Comparison of ENCODE assay signal across 2 cellular contexts in the genomic region with DNA sequence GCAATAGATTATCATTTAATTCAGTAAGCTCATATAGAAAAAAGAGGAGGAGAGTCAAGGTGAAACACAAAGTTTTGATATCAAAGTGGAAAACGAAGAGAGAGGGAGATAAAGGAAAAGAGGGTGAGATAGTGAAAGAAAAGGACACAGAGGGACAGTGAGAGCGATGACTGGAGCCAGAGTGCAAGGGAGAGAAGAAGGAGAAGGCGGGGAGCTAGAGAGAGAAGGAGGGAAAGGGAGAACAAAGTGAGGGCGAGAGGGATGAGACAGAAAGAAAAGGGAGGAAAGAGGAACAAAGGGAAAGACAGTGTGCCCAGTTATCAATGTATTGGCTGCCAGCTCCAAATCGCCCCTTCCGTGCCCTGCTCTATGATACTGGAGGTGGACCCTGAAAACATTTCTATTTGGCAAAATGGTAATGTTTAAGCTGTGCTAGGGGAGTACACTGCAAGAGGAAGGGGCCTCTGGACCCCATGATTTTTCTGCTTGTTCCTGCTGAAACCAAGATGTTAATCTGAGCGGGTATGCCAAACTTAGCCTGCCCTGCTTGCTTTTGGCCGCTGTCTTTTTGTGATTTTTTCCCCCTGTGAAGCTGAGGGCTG.
TF ChIP-seq lines count a peak whose summit lies in the region.

No MANE protein-coding gene starts in this region.

TF ChIP-seq in HEK293, 187 proteins besides CTCF, POLR2A, EP300 and RAD21:
- no peak for TF ChIP-seq SP2 (tag by site-specific recombination; IDR thresholded peaks at IDR 0.05)
- TF ChIP-seq ZNF366 (tag by site-specific recombination; conservative IDR thresholded peaks at IDR 0.05), result peak; percentile 53
- no peak for TF ChIP-seq ZNF138 (tag by site-specific recombination; IDR thresholded peaks at IDR 0.05; ENCODE audit: borderline replicate concordance)
- TF ChIP-seq ZNF223 (tag by site-specific recombination; IDR thresholded peaks at IDR 0.05), result no peak
- TF ChIP-seq ZNF112 (tag by site-specific recombination; IDR thresholded peaks at IDR 0.05), result no peak
- TF ChIP-seq ZNF341 (tag by site-specific recombination; IDR thresholded peaks at IDR 0.05; ENCODE audit: low read depth), result no peak
- TF ChIP-seq ZNF768 (tag by site-specific recombination; IDR thresholded peaks at IDR 0.05), result no peak
- TF ChIP-seq ZNF221 (tag by site-specific recombination; IDR thresholded peaks at IDR 0.05; ENCODE audit: borderline replicate concordance), result no peak
- TF ChIP-seq ZNF654 (tag by site-specific recombination; IDR thresholded peaks at IDR 0.05; ENCODE audit: low read depth), result no peak
- TF ChIP-seq, protein P1, sequence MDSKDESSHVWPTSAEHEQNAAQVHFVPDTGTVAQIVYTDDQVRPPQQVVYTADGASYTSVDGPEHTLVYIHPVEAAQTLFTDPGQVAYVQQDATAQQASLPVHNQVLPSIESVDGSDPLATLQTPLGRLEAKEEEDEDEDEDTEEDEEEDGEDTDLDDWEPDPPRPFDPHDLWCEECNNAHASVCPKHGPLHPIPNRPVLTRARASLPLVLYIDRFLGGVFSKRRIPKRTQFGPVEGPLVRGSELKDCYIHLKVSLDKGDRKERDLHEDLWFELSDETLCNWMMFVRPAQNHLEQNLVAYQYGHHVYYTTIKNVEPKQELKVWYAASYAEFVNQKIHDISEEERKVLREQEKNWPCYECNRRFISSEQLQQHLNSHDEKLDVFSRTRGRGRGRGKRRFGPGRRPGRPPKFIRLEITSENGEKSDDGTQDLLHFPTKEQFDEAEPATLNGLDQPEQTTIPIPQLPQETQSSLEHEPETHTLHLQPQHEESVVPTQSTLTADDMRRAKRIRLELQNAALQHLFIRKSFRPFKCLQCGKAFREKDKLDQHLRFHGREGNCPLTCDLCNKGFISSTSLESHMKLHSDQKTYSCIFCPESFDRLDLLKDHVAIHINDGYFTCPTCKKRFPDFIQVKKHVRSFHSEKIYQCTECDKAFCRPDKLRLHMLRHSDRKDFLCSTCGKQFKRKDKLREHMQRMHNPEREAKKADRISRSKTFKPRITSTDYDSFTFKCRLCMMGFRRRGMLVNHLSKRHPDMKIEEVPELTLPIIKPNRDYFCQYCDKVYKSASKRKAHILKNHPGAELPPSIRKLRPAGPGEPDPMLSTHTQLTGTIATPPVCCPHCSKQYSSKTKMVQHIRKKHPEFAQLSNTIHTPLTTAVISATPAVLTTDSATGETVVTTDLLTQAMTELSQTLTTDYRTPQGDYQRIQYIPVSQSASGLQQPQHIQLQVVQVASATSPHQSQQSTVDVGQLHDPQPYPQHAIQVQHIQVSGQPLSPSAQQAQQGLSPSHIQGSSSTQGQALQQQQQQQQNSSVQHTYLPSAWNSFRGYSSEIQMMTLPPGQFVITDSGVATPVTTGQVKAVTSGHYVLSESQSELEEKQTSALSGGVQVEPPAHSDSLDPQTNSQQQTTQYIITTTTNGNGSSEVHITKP (tag by site-specific recombination; IDR thresholded peaks at IDR 0.05), result no peak
- TF ChIP-seq ZNF2 (tag by site-specific recombination; IDR thresholded peaks at IDR 0.05), result no peak
- TF ChIP-seq ZNF121 (tag by site-specific recombination; IDR thresholded peaks at IDR 0.05), result no peak
- no peak for TF ChIP-seq EGR2 (tag by site-specific recombination; IDR thresholded peaks at IDR 0.05; ENCODE audit: low read depth)
- TF ChIP-seq PRDM1 (tag by site-specific recombination; IDR thresholded peaks at IDR 0.05), result peak; percentile 72
TF ChIP-seq in HEK293: peak in this region for 2.

TF ChIP-seq in H1, 55 proteins besides CTCF, POLR2A, EP300 and RAD21:
- no peak for TF ChIP-seq SP2 (IDR thresholded peaks at IDR 0.05; ENCODE audit: low read length)
- TF ChIP-seq RNF2 (IDR thresholded peaks at IDR 0.05; ENCODE audit: borderline replicate concordance, low read depth, low read length, missing control alignments, poor library complexity, severe bottlenecking), result peak; percentile 6
- TF ChIP-seq KDM4A (IDR thresholded peaks at IDR 0.05; ENCODE audit: low read depth, low read length, severe bottlenecking), result peak; percentile 18
TF ChIP-seq in H1: peak in this region for 2.
